In genomic region chr2:177325554-177325953, GRCh38 we compare ENCODE assay signal across 13 cellular contexts.
DNase-seq lines count a peak whose midpoint lies in the region; ATAC-seq and TF ChIP-seq lines count a peak whose summit lies in the region.
"Had no signal": no experiment of that assay in that cellular context is flagged by ENCODE, and none has a peak within 500 bp of the region (broad histone marks: within the 10 kb centered on the region; RNA-seq: fewer than 3 reads in every experiment).

No MANE protein-coding gene starts in this region.

- H3K4me2 ChIP-seq in mammary epithelial cell (ENCODE audit: insufficient read depth, low read depth, low read length), result peak overlapping the region; percentile 39

- H3K4me3 ChIP-seq in mammary epithelial cell (replicated peaks in 1 of 3; ENCODE audit: insufficient read depth in 1 of 3, low read depth in 2 of 3, low read length in 3 of 3) (no peak overlapping the region), lung (no peak overlapping the region)
- H3K4me3 ChIP-seq: K562 had no signal

- CTCF ChIA-PET in mammary epithelial cell (lab: Charles Lee; ENCODE audit: low non-redundant PET) (interaction anchor here (0.5 kb wide), 1 partner anchor 161 kb away, joined by 3 read pairs; no protein-coding TSS in a partner anchor), HEK293T (lab: Yijun Ruan, JAX) (no interaction called here)

- intact Hi-C loops in mammary epithelial cell (cut with micrococcal nuclease), result no loop called here

- H3K79me2 ChIP-seq in mammary epithelial cell (ENCODE audit: insufficient read depth, low read length), result no peaks in the 10 kb centered on the region

- peak overlapping the region; percentile 3 for H2AFZ ChIP-seq in mammary epithelial cell (ENCODE audit: low read depth, low read length)

- no TSS peak for BruUV-seq in mammary epithelial cell (replicated peaks; lab: Mats Ljungman, UMichigan)

- no peaks in the 10 kb centered on the region for H3K9me3 ChIP-seq in mammary epithelial cell (replicated peaks; ENCODE audit: insufficient read depth, low read length)
- no peaks in the 10 kb centered on the region for H3K9me3 ChIP-seq in lung (ENCODE audit: control insufficient read depth in 2 of 2, insufficient read depth in 1 of 2, low read length in 1 of 2)

- peak; percentile 46 for DNase-seq in mammary epithelial cell
- no peak for DNase-seq in lung (ENCODE audit: low spot score)
- DNase-seq in NCI-H510A (lab: John Stamatoyannopoulos, UW), result no peak
- no peak for DNase-seq in HEK293T (ENCODE audit: extremely low spot score)
- DNase-seq: activated CD4-positive, alpha-beta T cell treated with anti-CD3 and anti-CD28 coated beads, Interleukin-2, amount 10 ng/mL, durations not matched to agents 24 days and 14 days; activated naive CD4-positive, alpha-beta T cell; NCI-H187; stimulated activated naive B cell treated with anti-CD40 and anti-IgM and Interleukin-4, amounts not matched to agents 10 μg/mL and 1 μg/mL and 100 μg/mL, for 72 hours had no signal

- H3K27ac ChIP-seq in mammary epithelial cell (ENCODE audit: insufficient read depth, low read depth, low read length) (peak overlapping the region; percentile 1), lung (ENCODE audit: low read depth in 1 of 2, low read length in 1 of 2) (no peak overlapping the region)

- no peaks in the 10 kb centered on the region for H3K27me3 ChIP-seq in mammary epithelial cell (ENCODE audit: insufficient read depth, low read length)
- H3K27me3 ChIP-seq in lung (ENCODE audit: control insufficient read depth, insufficient read depth), result no peaks in the 10 kb centered on the region

- POLR2A ChIA-PET in HEK293T (lab: Yijun Ruan, JAX), result no interaction called here

- peak; percentile 84 for ATAC-seq in GM18861 (IDR thresholded peaks at IDR 0.05; ENCODE audit: unreplicated experiment)
- peak; percentile 51 for ATAC-seq in HG02973 (IDR thresholded peaks at IDR 0.05; ENCODE audit: unreplicated experiment)
- ATAC-seq in lung (ENCODE audit: insufficient read depth, low FRiP score), result peak; percentile 32
- no peak for ATAC-seq in GM21723 (IDR thresholded peaks at IDR 0.05; ENCODE audit: unreplicated experiment)
- ATAC-seq in GM19324 (IDR thresholded peaks at IDR 0.05; ENCODE audit: low FRiP score, unreplicated experiment), result no peak
- ATAC-seq: K562; stimulated activated naive B cell treated with anti-CD40 and anti-IgM and Interleukin-4, amounts not matched to agents 10 μg/mL and 1 μg/mL and 100 μg/mL, for 72 hours had no signal

- no peak for TF ChIP-seq CTCF in mammary epithelial cell (conservative IDR thresholded peaks at IDR 0.05 in 1 of 2, IDR thresholded peaks at IDR 0.05 in 1 of 2; ENCODE audit: extremely low read depth in 1 of 2, insufficient read depth in 1 of 2, low read depth in 1 of 2, low read length in 2 of 2)
- TF ChIP-seq CTCF in lung (IDR thresholded peaks at IDR 0.05; ENCODE audit: control extremely low read depth, extremely low read depth), result no peak

- H3K9ac ChIP-seq in mammary epithelial cell (ENCODE audit: insufficient read depth, low read length), result no peak overlapping the region

- H4K20me1 ChIP-seq in mammary epithelial cell (ENCODE audit: insufficient read depth, low read length), result no peaks in the 10 kb centered on the region

- in situ Hi-C loops in mammary epithelial cell (cut with MboI; ENCODE audit: low sequenced_read_pairs in 2 of 2), result loop anchor here (10.0 to 25.0 kb wide), 3 partner anchors 61 to 437 kb away; partner anchors contain the start of gene NFE2L2 (in 1 of the 2)

- H3K4me1 ChIP-seq in mammary epithelial cell (ENCODE audit: insufficient read depth, low read length), result peaks cover 46% of the 10 kb centered on the region
- H3K4me1 ChIP-seq in lung (ENCODE audit: control insufficient read depth in 2 of 2, insufficient read depth in 2 of 2, low read length in 2 of 2), result no peaks in the 10 kb centered on the region

- WGBS in mammary epithelial cell (ENCODE audit: low coverage, missing lambda C conversion rate), result 7% methylated on average over 1 of the region's 1 CpG
- 77 to 85% methylated on average over 1 of the region's 1 CpG for WGBS in lung, 2 donors

- H3K36me3 ChIP-seq in mammary epithelial cell (ENCODE audit: insufficient read depth, low read length) (no peaks in the 10 kb centered on the region), lung (ENCODE audit: control insufficient read depth in 2 of 2, insufficient read depth in 2 of 2, low read length in 2 of 2) (peaks cover 2 to 4% of the 10 kb centered on the region in 2 donors)

- dilution Hi-C loops in mammary epithelial cell (cut with HindIII; ENCODE audit: low sequenced_read_pairs), result no loop called here

TF ChIP-seq in HEK293T, 16 proteins besides CTCF, POLR2A, EP300 and RAD21:
- TF ChIP-seq TARDBP (IDR thresholded peaks at IDR 0.05), result no peak
- no peak for TF ChIP-seq FOXM1 (IDR thresholded peaks at IDR 0.05; ENCODE audit: borderline replicate concordance)
- no peak for TF ChIP-seq ARNT (IDR thresholded peaks at IDR 0.05)
- TF ChIP-seq ELF4 (IDR thresholded peaks at IDR 0.05), result no peak
- no peak for TF ChIP-seq PKNOX1 (IDR thresholded peaks at IDR 0.05)
- no peak for TF ChIP-seq ZNF384 (IDR thresholded peaks at IDR 0.05)
- TF ChIP-seq LEF1 (IDR thresholded peaks at IDR 0.05; ENCODE audit: borderline replicate concordance), result no peak
- TF ChIP-seq FOXK2 (IDR thresholded peaks at IDR 0.05), result no peak
- no peak for TF ChIP-seq FOXA1 (IDR thresholded peaks at IDR 0.05)
- TF ChIP-seq L3MBTL2 (conservative IDR thresholded peaks at IDR 0.05), result no peak
- TF ChIP-seq SP1 (IDR thresholded peaks at IDR 0.05), result no peak
- TF ChIP-seq BHLHE40 (IDR thresholded peaks at IDR 0.05; ENCODE audit: borderline replicate concordance), result no peak
- TF ChIP-seq SUZ12 (IDR thresholded peaks at IDR 0.05), result no peak
- no peak for TF ChIP-seq HDGF (IDR thresholded peaks at IDR 0.05; ENCODE audit: borderline replicate concordance)
- TF ChIP-seq NFRKB (IDR thresholded peaks at IDR 0.05), result no peak
- no peak for TF ChIP-seq CTBP1 (IDR thresholded peaks at IDR 0.05; ENCODE audit: borderline replicate concordance)

Comparison
In these comparisons a context has a peak if more than half of its experiments do, and no peak if none do; other contexts are left out.
1. ATAC-seq: peak in GM18861 (single experiment), HG02973 (single experiment) and lung (single experiment); none in GM21723 (single experiment) and GM19324 (single experiment).